ENCODE assay signal across 13 cellular contexts in genomic region chrX:66164931-66165330, GRCh38. TPM values are rescaled to one million over a fixed set of nuclear protein-coding genes. Genes with fewer than 3 reads are reported as not detected.
DNase-seq lines count a peak whose midpoint lies in the region; ATAC-seq, FAIRE-seq and TF ChIP-seq lines count a peak whose summit lies in the region.
"Had no signal": no experiment of that assay in that cellular context is flagged by ENCODE, and none has a peak within 500 bp of the region (broad histone marks: within the 10 kb centered on the region; RNA-seq: fewer than 3 reads in every experiment).

No MANE protein-coding gene starts in this region.

- POLR2A ChIA-PET in AG04450 (lab: Yijun Ruan, JAX), result no interaction called here

- peak; percentile 97 for FAIRE-seq in astrocyte (lab: Jason Lieb, UNC)
- FAIRE-seq: GM12892 had no signal

- peak overlapping the region; percentile 89 for H3K4me3 Mint-ChIP-seq in astrocyte (ENCODE audit: unreplicated experiment)
- H3K4me3 Mint-ChIP-seq: effector memory CD8-positive, alpha-beta T cell had no signal

- TF ChIP-seq CTCF in AG04450 (IDR thresholded peaks at IDR 0.05; ENCODE audit: low read depth, low read length) (no peak), astrocyte (IDR thresholded peaks at IDR 0.05; ENCODE audit: insufficient read depth, low read depth, low read length) (no peak), lower leg skin (IDR thresholded peaks at IDR 0.05) (no peak), adrenal gland (IDR thresholded peaks at IDR 0.05) (no peak)

- peaks cover 7% of the 10 kb centered on the region for H3K4me1 Mint-ChIP-seq in astrocyte (ENCODE audit: low read depth, unreplicated experiment)

- peak overlapping the region; percentile 80 for H3K4me2 ChIP-seq in astrocyte (ENCODE audit: low read length)

- no peak overlapping the region for H2AFZ ChIP-seq in astrocyte (ENCODE audit: low read depth, low read length)

- no peaks in the 10 kb centered on the region for H3K27me3 ChIP-seq in AG04450 (ENCODE audit: control insufficient read depth, insufficient read depth, low read length)
- no peaks in the 10 kb centered on the region for H3K27me3 ChIP-seq in astrocyte (ENCODE audit: insufficient read depth, low read length)
- no peaks in the 10 kb centered on the region for H3K27me3 ChIP-seq in rectal smooth muscle tissue (ENCODE audit: control insufficient read depth, insufficient read depth, low read length)
- H3K27me3 ChIP-seq in adrenal gland, result no peaks in the 10 kb centered on the region

- CTCF ChIA-PET in AG04450 (lab: Charles Lee), result no interaction called here

- H3K27ac Mint-ChIP-seq in astrocyte (ENCODE audit: unreplicated experiment), result no peak overlapping the region
- H3K27ac Mint-ChIP-seq: effector memory CD8-positive, alpha-beta T cell had no signal

- H3K27ac ChIP-seq in AG04450 (ENCODE audit: low read depth, low read length) (no peak overlapping the region), astrocyte (ENCODE audit: low read depth, low read length) (no peak overlapping the region), rectal smooth muscle tissue (ENCODE audit: low read depth, low read length) (peak overlapping the region; percentile 73), adrenal gland (peak overlapping the region in 1 of 5 donors; percentile 76)
- H3K27ac ChIP-seq: HL-60 had no signal

- H3K27me3 Mint-ChIP-seq in astrocyte (ENCODE audit: low read depth, unreplicated experiment), result no peaks in the 10 kb centered on the region
- H3K27me3 Mint-ChIP-seq: effector memory CD8-positive, alpha-beta T cell had no signal

- peak overlapping the region; percentile 63 for H3K4me3 ChIP-seq in AG04450 (ENCODE audit: low read depth, low read length)
- H3K4me3 ChIP-seq in astrocyte (ENCODE audit: insufficient read depth, low read depth, low read length), result peak overlapping the region; percentile 59
- peak overlapping the region; percentile 62; the same call in 1 of the 2 replicates for H3K4me3 ChIP-seq in iPS-18c (ENCODE audit: insufficient read depth, low read depth, low read length)
- peak overlapping the region; percentile 72 for H3K4me3 ChIP-seq in rectal smooth muscle tissue (ENCODE audit: low read length)
- no peak overlapping the region for H3K4me3 ChIP-seq in lower leg skin (ENCODE audit: low read depth, poor library complexity, severe bottlenecking)
- H3K4me3 ChIP-seq in adrenal gland, result peak overlapping the region in 1 of 4 donors; percentile 62

- no peaks in the 10 kb centered on the region for H4K20me1 ChIP-seq in astrocyte (ENCODE audit: insufficient read depth, low read length)

- H3K4me1 ChIP-seq in astrocyte (ENCODE audit: insufficient read depth, low read length) (no peaks in the 10 kb centered on the region), rectal smooth muscle tissue (ENCODE audit: control insufficient read depth, insufficient read depth, low read length) (no peaks in the 10 kb centered on the region), adrenal gland (replicated peaks in 1 of 2) (no peaks in the 10 kb centered on the region)

- H3K9ac ChIP-seq in astrocyte (ENCODE audit: low read length), result peak overlapping the region; percentile 74
- no peak overlapping the region for H3K9ac ChIP-seq in rectal smooth muscle tissue (ENCODE audit: low read length)

- H3K36me3 ChIP-seq in astrocyte (ENCODE audit: insufficient read depth, low read length), result no peaks in the 10 kb centered on the region
- H3K36me3 ChIP-seq in rectal smooth muscle tissue (ENCODE audit: control insufficient read depth, insufficient read depth, low read length), result no peaks in the 10 kb centered on the region
- H3K36me3 ChIP-seq in adrenal gland (replicated peaks in 1 of 2), result no peaks in the 10 kb centered on the region

- H3K9me3 ChIP-seq in AG04450 (ENCODE audit: control insufficient read depth, insufficient read depth, low read length), result no peaks in the 10 kb centered on the region
- H3K9me3 ChIP-seq in astrocyte (ENCODE audit: insufficient read depth, low read depth, low read length), result no peaks in the 10 kb centered on the region
- peaks cover 7% of the 10 kb centered on the region for H3K9me3 ChIP-seq in iPS-18c (ENCODE audit: control insufficient read depth, insufficient read depth, low read length)
- H3K9me3 ChIP-seq in adrenal gland (replicated peaks in 1 of 3), result no peaks in the 10 kb centered on the region

- no peaks in the 10 kb centered on the region for H3K36me3 Mint-ChIP-seq in astrocyte (ENCODE audit: low read depth, unreplicated experiment)

- DNase-seq in AG04450 (ENCODE audit: low read depth, low spot score), result no peak
- DNase-seq in astrocyte (ENCODE audit: low read depth), result no peak
- DNase-seq in lower leg skin (ENCODE audit: low spot score in 2 of 2), result no peak
- DNase-seq in adrenal gland, result no peak
- DNase-seq in islet precursor cell, result no peak
- DNase-seq: activated CD8-positive, alpha-beta memory T cell treated with anti-CD3 and anti-CD28 coated beads, Interleukin-2, amount 50 U/mL, for 48 hours; effector memory CD8-positive, alpha-beta T cell; glutamatergic neuron had no signal

- no peaks in the 10 kb centered on the region for H3K9me3 Mint-ChIP-seq in astrocyte (ENCODE audit: unreplicated experiment)
- H3K9me3 Mint-ChIP-seq: effector memory CD8-positive, alpha-beta T cell had no signal

- TF ChIP-seq POLR2A in lower leg skin (IDR thresholded peaks at IDR 0.05) (no peak), adrenal gland (IDR thresholded peaks at IDR 0.05) (no peak)

- 37 to 52% methylated on average over 2 of the region's 2 CpGs for WGBS in lower leg skin, 2 donors
- WGBS in adrenal gland, 4 donors, result 18 to 38% (median 25%) methylated on average over 2 of the region's 2 CpGs

- no peak for ATAC-seq in HG03565 (IDR thresholded peaks at IDR 0.05; ENCODE audit: unreplicated experiment)
- ATAC-seq: effector memory CD8-positive, alpha-beta T cell had no signal

- H3K79me2 ChIP-seq in astrocyte (ENCODE audit: insufficient read depth, low read length), result peaks cover 7% of the 10 kb centered on the region

- intact Hi-C loops in lower leg skin (cut with DNase I; ENCODE audit: low total_unique reads) (no loop called here), adrenal gland (cut with DNase I) (no loop called here)

RNA-seq across cellular contexts. Expression of gene HEPH, which starts 0.9 kb away (rescaled TPM):
- 49.4 and 59.3 TPM in 2 replicates for polyA plus RNA-seq in AG04450 (2011; rRNA removed)
- polyA minus RNA-seq in AG04450 (2011; rRNA and poly(A)+ RNA removed), result 29.8 and 42.9 TPM in 2 replicates
- total RNA-seq in astrocyte, result 58.8 and 83.9 TPM in 2 replicates
- 10 to 100 TPM in 1 of 4 donors, 1 to 10 TPM in 3; 1.5 to 19.6 (median 8.6) TPM for total RNA-seq in lower leg skin
- total RNA-seq in adrenal gland, result 100 to 1,000 TPM in 1 of 8 donors, 10 to 100 TPM in 7; 27.7 to 111 (median 56.3) TPM
- 10 to 100 TPM; 12.3 to 33.5 (median 14.9) TPM for polyA plus RNA-seq in adrenal gland
